ENCODE assay signal across 1 cellular context in the genomic region with DNA sequence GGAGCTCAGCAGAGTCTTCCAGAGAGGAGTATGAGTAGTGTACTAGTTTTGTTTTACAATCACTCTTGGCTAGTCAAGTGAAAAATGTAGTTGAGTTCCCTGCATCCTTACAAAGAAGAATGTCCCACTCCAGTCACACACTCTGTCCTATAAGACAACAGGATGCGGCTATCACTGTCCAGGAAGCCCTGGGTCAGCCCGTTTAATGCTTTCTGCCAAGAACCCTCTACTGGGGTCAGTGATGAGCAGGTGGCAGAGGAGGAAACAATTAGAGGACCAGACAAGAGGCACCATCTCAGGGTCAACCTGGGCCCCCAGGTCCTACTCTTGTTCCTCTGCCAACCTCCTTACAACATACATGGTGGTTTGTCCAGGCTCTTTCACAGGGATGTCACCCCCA.
TF ChIP-seq lines count a peak whose summit lies in the region.

No MANE protein-coding gene starts in this region.

TF ChIP-seq in HepG2, 621 proteins besides CTCF, POLR2A, EP300 and RAD21 (continued from another document):
- no peak for TF ChIP-seq ARNT (IDR thresholded peaks at IDR 0.05)
- TF ChIP-seq, protein P1, sequence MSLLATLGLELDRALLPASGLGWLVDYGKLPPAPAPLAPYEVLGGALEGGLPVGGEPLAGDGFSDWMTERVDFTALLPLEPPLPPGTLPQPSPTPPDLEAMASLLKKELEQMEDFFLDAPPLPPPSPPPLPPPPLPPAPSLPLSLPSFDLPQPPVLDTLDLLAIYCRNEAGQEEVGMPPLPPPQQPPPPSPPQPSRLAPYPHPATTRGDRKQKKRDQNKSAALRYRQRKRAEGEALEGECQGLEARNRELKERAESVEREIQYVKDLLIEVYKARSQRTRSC (CRISPR knock-in tag; IDR thresholded peaks at IDR 0.05; ENCODE audit: low read depth): no peak
- TF ChIP-seq, protein P2, sequence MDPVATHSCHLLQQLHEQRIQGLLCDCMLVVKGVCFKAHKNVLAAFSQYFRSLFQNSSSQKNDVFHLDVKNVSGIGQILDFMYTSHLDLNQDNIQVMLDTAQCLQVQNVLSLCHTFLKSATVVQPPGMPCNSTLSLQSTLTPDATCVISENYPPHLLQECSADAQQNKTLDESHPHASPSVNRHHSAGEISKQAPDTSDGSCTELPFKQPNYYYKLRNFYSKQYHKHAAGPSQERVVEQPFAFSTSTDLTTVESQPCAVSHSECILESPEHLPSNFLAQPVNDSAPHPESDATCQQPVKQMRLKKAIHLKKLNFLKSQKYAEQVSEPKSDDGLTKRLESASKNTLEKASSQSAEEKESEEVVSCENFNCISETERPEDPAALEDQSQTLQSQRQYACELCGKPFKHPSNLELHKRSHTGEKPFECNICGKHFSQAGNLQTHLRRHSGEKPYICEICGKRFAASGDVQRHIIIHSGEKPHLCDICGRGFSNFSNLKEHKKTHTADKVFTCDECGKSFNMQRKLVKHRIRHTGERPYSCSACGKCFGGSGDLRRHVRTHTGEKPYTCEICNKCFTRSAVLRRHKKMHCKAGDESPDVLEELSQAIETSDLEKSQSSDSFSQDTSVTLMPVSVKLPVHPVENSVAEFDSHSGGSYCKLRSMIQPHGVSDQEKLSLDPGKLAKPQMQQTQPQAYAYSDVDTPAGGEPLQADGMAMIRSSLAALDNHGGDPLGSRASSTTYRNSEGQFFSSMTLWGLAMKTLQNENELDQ (CRISPR knock-in tag; IDR thresholded peaks at IDR 0.05; ENCODE audit: borderline replicate concordance): no peak
- TF ChIP-seq, protein P3, sequence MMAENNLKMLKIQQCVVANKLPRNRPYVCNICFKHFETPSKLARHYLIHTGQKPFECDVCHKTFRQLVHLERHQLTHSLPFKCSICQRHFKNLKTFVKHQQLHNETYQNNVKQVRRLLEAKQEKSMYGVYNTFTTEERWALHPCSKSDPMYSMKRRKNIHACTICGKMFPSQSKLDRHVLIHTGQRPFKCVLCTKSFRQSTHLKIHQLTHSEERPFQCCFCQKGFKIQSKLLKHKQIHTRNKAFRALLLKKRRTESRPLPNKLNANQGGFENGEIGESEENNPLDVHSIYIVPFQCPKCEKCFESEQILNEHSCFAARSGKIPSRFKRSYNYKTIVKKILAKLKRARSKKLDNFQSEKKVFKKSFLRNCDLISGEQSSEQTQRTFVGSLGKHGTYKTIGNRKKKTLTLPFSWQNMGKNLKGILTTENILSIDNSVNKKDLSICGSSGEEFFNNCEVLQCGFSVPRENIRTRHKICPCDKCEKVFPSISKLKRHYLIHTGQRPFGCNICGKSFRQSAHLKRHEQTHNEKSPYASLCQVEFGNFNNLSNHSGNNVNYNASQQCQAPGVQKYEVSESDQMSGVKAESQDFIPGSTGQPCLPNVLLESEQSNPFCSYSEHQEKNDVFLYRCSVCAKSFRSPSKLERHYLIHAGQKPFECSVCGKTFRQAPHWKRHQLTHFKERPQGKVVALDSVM (CRISPR knock-in tag; IDR thresholded peaks at IDR 0.05): no peak
